In genomic region chr5:96189028-96189826, GRCh38 we compare ENCODE assay signal across 19 cellular contexts.
"Had no signal": no experiment of that assay in that cellular context is flagged by ENCODE, and none has a peak within 500 bp of the region (broad histone marks: within the 10 kb centered on the region; RNA-seq: fewer than 3 reads in every experiment).

No MANE protein-coding gene starts in this region.

- DNase-seq: cortex of kidney; dorsolateral prefrontal cortex; effector CD8-positive, alpha-beta T cell; gastrocnemius medialis; left cardiac atrium; left ventricle myocardium inferior; lower lobe of right lung; natural killer cell; posterior cingulate gyrus; small intestine; stimulated activated CD4-positive, alpha-beta T cell treated with anti-CD3 and anti-CD28 coated beads, Interleukin-2, amount 100 ng/mL, for 48 hours; stimulated activated naive CD4-positive, alpha-beta T cell treated with Interleukin-2 at 50 U/mL for 16 hours; trophoblast cell had no signal

- H3K36me3 Mint-ChIP-seq: memory B cell had no signal

- FAIRE-seq: keratinocyte, urothelium cell line had no signal

- H3K27ac Mint-ChIP-seq: memory B cell, natural killer cell had no signal

- H3K4me1 ChIP-seq: gastrocnemius medialis, left ventricle myocardium inferior, lower lobe of right lung, right atrium auricular region had no signal

- H3K27me3 ChIP-seq: dorsolateral prefrontal cortex, gastrocnemius medialis, right atrium auricular region had no signal

- H3K4me3 ChIP-seq: dorsolateral prefrontal cortex, gastrocnemius medialis, left ventricle myocardium inferior, lower lobe of right lung, right atrium auricular region had no signal

- H3K9me3 ChIP-seq: gastrocnemius medialis had no signal

- H3K27ac ChIP-seq: dorsolateral prefrontal cortex, gastrocnemius medialis, left ventricle myocardium inferior, lower lobe of right lung, right atrium auricular region had no signal

- H3K4me1 Mint-ChIP-seq: memory B cell, natural killer cell, neural crest cell had no signal

- H3K36me3 ChIP-seq: gastrocnemius medialis, left ventricle myocardium inferior, lower lobe of right lung, right atrium auricular region had no signal

- H3K4me3 Mint-ChIP-seq: memory B cell, mesothelial cell of epicardium, natural killer cell, neural crest cell had no signal
